ENCODE assay signal across 9 cellular contexts in genomic region chr7:47581442-47581820, GRCh38. TPM values are rescaled to one million over a fixed set of nuclear protein-coding genes. Genes with fewer than 3 reads are reported as not detected.
DNase-seq lines count a peak whose midpoint lies in the region; ATAC-seq and TF ChIP-seq lines count a peak whose summit lies in the region.
"Had no signal": no experiment of that assay in that cellular context is flagged by ENCODE, and none has a peak within 500 bp of the region (broad histone marks: within the 10 kb centered on the region; RNA-seq: fewer than 3 reads in every experiment).

No MANE protein-coding gene starts in this region.

- H3K79me2 ChIP-seq in smooth muscle cell (ENCODE audit: low read depth), result peaks cover 39% of the 10 kb centered on the region

- DNase-seq in HT-29 (ENCODE audit: low spot score) (peak; percentile 58), adrenal gland (peak in 3 of 7 donors; percentile 36 to 50 (median 41)), islet precursor cell (peak; percentile 60), smooth muscle cell (lab: John Stamatoyannopoulos, UW; ENCODE audit: unreplicated experiment) (no peak), midbrain (lab: John Stamatoyannopoulos, UW) (no peak)
- DNase-seq in activated naive CD4-positive, alpha-beta T cell (lab: John Stamatoyannopoulos, UW), result no peak
- DNase-seq: OCI-M1 had no signal

- H3K27ac ChIP-seq in adrenal gland, result peak overlapping the region in 4 of 5 donors; percentile 78 to 91 (median 80)
- H3K27ac ChIP-seq in smooth muscle cell (ENCODE audit: low read depth), result peak overlapping the region; percentile 29

- intact Hi-C loops in adrenal gland (cut with DNase I), result loop anchor here in 1 of 2 donors (10.0 kb wide), 2 partner anchors 233 to 317 kb away; no protein-coding TSS in a partner anchor

- peaks cover 28% of the 10 kb centered on the region for H3F3A ChIP-seq in smooth muscle cell (ENCODE audit: low read depth)

- ATAC-seq in GM21717 (IDR thresholded peaks at IDR 0.05; ENCODE audit: unreplicated experiment), result no peak
- ATAC-seq in HG02870 (IDR thresholded peaks at IDR 0.05; ENCODE audit: unreplicated experiment), result no peak

- no peaks in the 10 kb centered on the region for H3K27me3 ChIP-seq in adrenal gland
- H3K27me3 ChIP-seq in smooth muscle cell (ENCODE audit: low read depth), result no peaks in the 10 kb centered on the region

- H2AFZ ChIP-seq in smooth muscle cell (ENCODE audit: low read depth), result peak overlapping the region; percentile 93

- H3K36me3 ChIP-seq in adrenal gland (replicated peaks in 1 of 2), result no peaks in the 10 kb centered on the region
- H3K36me3 ChIP-seq in smooth muscle cell (ENCODE audit: low read depth), result no peaks in the 10 kb centered on the region

- peak overlapping the region; percentile 83 for H3K9ac ChIP-seq in smooth muscle cell (ENCODE audit: low read depth)

- peak overlapping the region; percentile 98 for H3K4me2 ChIP-seq in smooth muscle cell

- TF ChIP-seq CTCF in adrenal gland (IDR thresholded peaks at IDR 0.05) (no peak), smooth muscle cell (IDR thresholded peaks at IDR 0.05; ENCODE audit: borderline replicate concordance, insufficient read depth, poor library complexity, severe bottlenecking) (no peak)

- H3K4me3 ChIP-seq in adrenal gland (peak overlapping the region; percentile 68 to 91 (median 82)), smooth muscle cell (peak overlapping the region; percentile 97)

- H3K9me3 ChIP-seq in adrenal gland (replicated peaks in 1 of 3), result no peaks in the 10 kb centered on the region
- H3K9me3 ChIP-seq in smooth muscle cell (replicated peaks; ENCODE audit: low read depth), result no peaks in the 10 kb centered on the region

- no peaks in the 10 kb centered on the region for H4K20me1 ChIP-seq in smooth muscle cell (ENCODE audit: low read depth)

- H3K4me1 ChIP-seq in adrenal gland (replicated peaks in 1 of 2) (peaks cover 40 to 60% of the 10 kb centered on the region in 2 donors), smooth muscle cell (ENCODE audit: low read depth) (peaks cover 24% of the 10 kb centered on the region)

- 0 to 2% (median 1%) methylated on average over 5 to 36 of the region's 36 CpGs for WGBS in adrenal gland, 4 donors
- WGBS in smooth muscle cell (ENCODE audit: low lambda C conversion rate), result under 1% methylated on average over 13 of the region's 36 CpGs

- TF ChIP-seq POLR2A in adrenal gland (IDR thresholded peaks at IDR 0.05), result no peak

RNA-seq across cellular contexts. Expression of gene TNS3, which starts 0.5 kb away (rescaled TPM):
- 32.2 and 45.2 TPM in 2 replicates for total RNA-seq in HT-29 (2014; rRNA removed; shearing (Covaris generic))
- total RNA-seq in adrenal gland, result 100 to 1,000 TPM in 6 of 8 donors, 10 to 100 TPM in 2; 75.8 to 188 (median 129) TPM
- polyA plus RNA-seq in adrenal gland, result 10 to 100 TPM; 21.0 to 36.5 (median 36.4) TPM
- 46.6 and 50.5 TPM in 2 replicates for total RNA-seq in smooth muscle cell
- polyA plus RNA-seq in smooth muscle cell, result 27.5 and 32.6 TPM in 2 replicates

Comparison
In these comparisons a context has a peak if more than half of its experiments do, and no peak if none do; other contexts are left out.
1. DNase-seq: peak in HT-29 (single experiment) and islet precursor cell (single experiment); none in smooth muscle cell (single experiment), activated naive CD4-positive, alpha-beta T cell (0 of 4) and midbrain (single experiment).